Comparison of ENCODE assay signal across 35 cellular contexts in the genomic region with DNA sequence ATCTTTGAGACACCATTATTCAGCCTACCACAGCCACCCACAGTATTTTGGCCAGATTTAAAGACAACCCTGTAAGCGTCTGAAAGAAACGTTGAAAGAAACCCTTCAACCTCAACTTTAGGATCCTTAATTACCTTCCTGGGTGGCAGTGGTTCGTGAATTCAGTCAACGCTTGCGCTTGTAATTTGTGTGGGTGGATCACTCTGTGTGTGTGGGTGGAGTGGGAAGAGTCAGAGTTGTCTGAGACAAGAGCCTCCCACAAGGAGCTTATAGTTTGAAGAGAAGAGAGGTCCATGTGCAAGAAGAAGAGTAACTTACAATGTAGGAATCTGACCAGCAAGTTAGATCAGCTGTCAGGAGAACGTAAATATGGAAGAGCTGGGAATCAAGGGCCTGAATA.
"Had no signal": no experiment of that assay in that cellular context is flagged by ENCODE, and none has a peak within 500 bp of the region (broad histone marks: within the 10 kb centered on the region; RNA-seq: fewer than 3 reads in every experiment).

No MANE protein-coding gene starts in this region.

- H3K9me3 Mint-ChIP-seq: activated naive CD4-positive, alpha-beta T cell treated with anti-CD3 and anti-CD28 coated beads, Interleukin-2, amount 10 ng/mL, durations not matched to agents 7 days and 5 days had no signal

- H3K27me3 Mint-ChIP-seq: activated B cell treated with CpG ODN at 0.5 μM for 24 hours; activated CD4-positive, alpha-beta memory T cell treated with anti-CD3 and anti-CD28 coated beads for 36 hours; activated naive CD4-positive, alpha-beta T cell treated with anti-CD3 and anti-CD28 coated beads, Interleukin-2, amount 10 ng/mL, durations not matched to agents 7 days and 5 days; activated naive CD8-positive, alpha-beta T cell treated with anti-CD3 and anti-CD28 coated beads for 36 hours; IgD-negative memory B cell had no signal

- H3K4me3 ChIP-seq: ascending aorta, MG63, Peyer's patch had no signal

- H3K27ac ChIP-seq: ascending aorta, Peyer's patch had no signal

- DNase-seq: activated B cell treated with CpG ODN at 0.5 μM for 24 hours; activated CD4-positive, alpha-beta memory T cell treated with anti-CD3 and anti-CD28 coated beads for 36 hours; activated CD4-positive, alpha-beta T cell treated with anti-CD3 and anti-CD28 coated beads for 4 hours; activated CD4-positive, alpha-beta T cell treated with anti-CD3 and anti-CD28 coated beads, Interleukin-2, amount 50 U/mL, for 1 hour; activated CD4-positive, CD25-positive, alpha-beta regulatory T cell treated with anti-CD3 and anti-CD28 coated beads, Interleukin-2, amount 50 U/mL, for 72 hours; activated CD8-positive, alpha-beta memory T cell treated with anti-CD3 and anti-CD28 coated beads, Interleukin-2, amount 50 U/mL, for 4 hours; activated effector memory CD4-positive, alpha-beta T cell treated with Interleukin-2 at 50 U/mL for 16 hours; activated naive CD4-positive, alpha-beta T cell treated with anti-CD3 and anti-CD28 coated beads, Interleukin-2, amount 10 ng/mL, durations not matched to agents 7 days and 5 days; activated naive CD8-positive, alpha-beta T cell treated with anti-CD3 and anti-CD28 coated beads for 36 hours; activated T-cell treated with anti-CD3 and anti-CD28 coated beads for 4 hours; activated T-cell treated with anti-CD3 and anti-CD28 coated beads, Interleukin-2, amount 50 U/mL, for 4 hours; amygdala; Kasumi-1; KG1; MG63; NCI-H1092; NCI-H1436 treated with DMSO at 0.1 percent for 48 hours; NCI-H1694 treated with DMSO at 0.1 percent for 48 hours; NCI-H2029; NCI-H345; NCI-H526; NCI-H748 treated with DMSO at 0.1 percent for 48 hours; NK-92 treated with Interleukin-12 subunit alpha and Interleukin-12 subunit beta, amount 100 ng/mL, for 24 hours; PC-3; RPMI8226; SIG-M5; T-helper 1 cell; T-helper 2 cell; T-helper 9 cell had no signal

- H3K4me3 Mint-ChIP-seq: activated B cell treated with CpG ODN at 0.5 μM for 24 hours; activated CD4-positive, alpha-beta memory T cell treated with anti-CD3 and anti-CD28 coated beads for 36 hours; activated naive CD4-positive, alpha-beta T cell treated with anti-CD3 and anti-CD28 coated beads, Interleukin-2, amount 10 ng/mL, durations not matched to agents 7 days and 5 days; activated naive CD8-positive, alpha-beta T cell treated with anti-CD3 and anti-CD28 coated beads for 36 hours; activated T-cell treated with anti-CD3 and anti-CD28 coated beads, Interleukin-2, amount 50 U/mL, for 4 hours; activated T-helper 1 cell treated with anti-CD3 and anti-CD28 coated beads, Interleukin-12 subunit alpha, Interleukin-12 subunit beta, Interleukin-2, Interleukin-4 antibody, amounts not matched to agents 30 ng/mL and 10 ng/mL and 1 ng/mL, durations not matched to agents 14 hours and 24 hours and 36 hours; IgD-negative memory B cell had no signal

- H3K9me3 ChIP-seq: MG63, Peyer's patch had no signal

- H3K27ac Mint-ChIP-seq: activated B cell treated with CpG ODN at 0.5 μM for 24 hours; activated CD4-positive, alpha-beta memory T cell treated with anti-CD3 and anti-CD28 coated beads for 36 hours; activated naive CD4-positive, alpha-beta T cell treated with anti-CD3 and anti-CD28 coated beads, Interleukin-2, amount 10 ng/mL, durations not matched to agents 7 days and 5 days; activated naive CD8-positive, alpha-beta T cell treated with anti-CD3 and anti-CD28 coated beads for 36 hours; activated T-helper 1 cell treated with anti-CD3 and anti-CD28 coated beads, Interleukin-12 subunit alpha, Interleukin-12 subunit beta, Interleukin-2, Interleukin-4 antibody, amounts not matched to agents 30 ng/mL and 10 ng/mL and 1 ng/mL, durations not matched to agents 14 hours and 24 hours and 36 hours; IgD-negative memory B cell had no signal

- H3K27me3 ChIP-seq: ascending aorta, MG63, Peyer's patch had no signal

- H3K36me3 Mint-ChIP-seq: activated CD4-positive, alpha-beta memory T cell treated with anti-CD3 and anti-CD28 coated beads for 36 hours; activated naive CD4-positive, alpha-beta T cell treated with anti-CD3 and anti-CD28 coated beads, Interleukin-2, amount 10 ng/mL, durations not matched to agents 7 days and 5 days had no signal

- H3K4me1 ChIP-seq: ascending aorta had no signal

- ATAC-seq: activated T-cell treated with anti-CD3 and anti-CD28 coated beads, Interleukin-2, amount 50 U/mL, for 4 hours; PC-3; Right ventricle myocardium inferior; SK-N-SH treated with all-trans-retinoic acid at 6 μM for 48 hours had no signal

- H3K36me3 ChIP-seq: ascending aorta, MG63, Peyer's patch had no signal
